ENCODE assay signal across 11 cellular contexts in genomic region chr7:111103678-111104274, GRCh38. TPM values are rescaled to one million over a fixed set of nuclear protein-coding genes. Genes with fewer than 3 reads are reported as not detected.
DNase-seq lines count a peak whose midpoint lies in the region; ATAC-seq and TF ChIP-seq lines count a peak whose summit lies in the region.
"Had no signal": no experiment of that assay in that cellular context is flagged by ENCODE, and none has a peak within 500 bp of the region (broad histone marks: within the 10 kb centered on the region; RNA-seq: fewer than 3 reads in every experiment).

No MANE protein-coding gene starts in this region.

- no peaks in the 10 kb centered on the region for H3K27me3 Mint-ChIP-seq in activated T-cell treated with anti-CD3 and anti-CD28 coated beads, Interleukin-2, amount 50 U/mL, for 24 hours
- H3K27me3 Mint-ChIP-seq in stimulated activated naive B cell treated with anti-CD40 and anti-IgM and Interleukin-4, amounts not matched to agents 10 μg/mL and 1 μg/mL and 100 μg/mL, for 72 hours, result no peaks in the 10 kb centered on the region

- peaks cover 65% of the 10 kb centered on the region for H3K4me1 Mint-ChIP-seq in activated T-cell treated with anti-CD3 and anti-CD28 coated beads, Interleukin-2, amount 50 U/mL, for 24 hours (ENCODE audit: low read depth)
- H3K4me1 Mint-ChIP-seq in stimulated activated naive B cell treated with anti-CD40 and anti-IgM and Interleukin-4, amounts not matched to agents 10 μg/mL and 1 μg/mL and 100 μg/mL, for 72 hours, result peaks cover 19 to 32% of the 10 kb centered on the region in 2 donors

- no peaks in the 10 kb centered on the region for H3K9me3 Mint-ChIP-seq in activated T-cell treated with anti-CD3 and anti-CD28 coated beads, Interleukin-2, amount 50 U/mL, for 24 hours
- no peaks in the 10 kb centered on the region for H3K9me3 Mint-ChIP-seq in stimulated activated naive B cell treated with anti-CD40 and anti-IgM and Interleukin-4, amounts not matched to agents 10 μg/mL and 1 μg/mL and 100 μg/mL, for 72 hours
- H3K9me3 Mint-ChIP-seq: HFFc6 had no signal

- no peak for TF ChIP-seq POLR2A in prostate gland (IDR thresholded peaks at IDR 0.05)

- peaks cover 69% of the 10 kb centered on the region for H3K36me3 Mint-ChIP-seq in activated T-cell treated with anti-CD3 and anti-CD28 coated beads, Interleukin-2, amount 50 U/mL, for 24 hours (ENCODE audit: low read depth)
- no peaks in the 10 kb centered on the region for H3K36me3 Mint-ChIP-seq in stimulated activated naive B cell treated with anti-CD40 and anti-IgM and Interleukin-4, amounts not matched to agents 10 μg/mL and 1 μg/mL and 100 μg/mL, for 72 hours

- H3K36me3 ChIP-seq in lower lobe of right lung, result no peaks in the 10 kb centered on the region
- no peaks in the 10 kb centered on the region for H3K36me3 ChIP-seq in prostate gland

- 97% methylated on average over 4 of the region's 4 CpGs for WGBS in prostate gland

- TF ChIP-seq CTCF in lower lobe of right lung (IDR thresholded peaks at IDR 0.05), result no peak
- no peak for TF ChIP-seq CTCF in prostate gland (IDR thresholded peaks at IDR 0.05)

- H3K27me3 ChIP-seq in lower lobe of right lung (ENCODE audit: low read depth) (no peaks in the 10 kb centered on the region), prostate gland (replicated peaks; ENCODE audit: insufficient read depth) (no peaks in the 10 kb centered on the region)
- H3K27me3 ChIP-seq: hepatocyte had no signal

- H3K27ac Mint-ChIP-seq in activated T-cell treated with anti-CD3 and anti-CD28 coated beads, Interleukin-2, amount 50 U/mL, for 24 hours, result peak overlapping the region; percentile 81
- no peak overlapping the region for H3K27ac Mint-ChIP-seq in stimulated activated naive B cell treated with anti-CD40 and anti-IgM and Interleukin-4, amounts not matched to agents 10 μg/mL and 1 μg/mL and 100 μg/mL, for 72 hours
- H3K27ac Mint-ChIP-seq: HFFc6 had no signal

- ATAC-seq in GM21825 (IDR thresholded peaks at IDR 0.05; ENCODE audit: unreplicated experiment), result peak; percentile 67
- ATAC-seq in HG03432 (IDR thresholded peaks at IDR 0.05; ENCODE audit: unreplicated experiment), result peak; percentile 60
- peak; percentile 42 to 58 for ATAC-seq in stimulated activated naive B cell treated with anti-CD40 and anti-IgM and Interleukin-4, amounts not matched to agents 10 μg/mL and 1 μg/mL and 100 μg/mL, for 72 hours (replicated peaks)
- ATAC-seq in lower lobe of right lung, result no peak

- peaks cover 11% of the 10 kb centered on the region for H3K4me1 ChIP-seq in lower lobe of right lung
- H3K4me1 ChIP-seq in prostate gland (replicated peaks), result no peaks in the 10 kb centered on the region

- intact Hi-C loops in lower lobe of right lung (cut with DNase I), result no loop called here
- intact Hi-C loops in prostate gland (cut with DNase I), result no loop called here

- H3K27ac ChIP-seq in lower lobe of right lung (no peak overlapping the region), prostate gland (no peak overlapping the region)
- H3K27ac ChIP-seq: hepatocyte had no signal

- H3K4me3 ChIP-seq in lower lobe of right lung (no peak overlapping the region), prostate gland (no peak overlapping the region)
- H3K4me3 ChIP-seq: hepatocyte had no signal

- no peak for DNase-seq in activated T-cell treated with anti-CD3 and anti-CD28 coated beads, Interleukin-2, amount 50 U/mL, for 24 hours
- DNase-seq in activated T-cell treated with anti-CD3 and anti-CD28 coated beads, Interleukin-2, amount 50 U/mL, for 48 hours, result no peak
- DNase-seq in stimulated activated naive B cell treated with anti-CD40 and anti-IgM and Interleukin-4, amounts not matched to agents 10 μg/mL and 1 μg/mL and 100 μg/mL, for 72 hours, result no peak
- no peak for DNase-seq in lower lobe of right lung
- DNase-seq in prostate gland (ENCODE audit: low spot score), result no peak
- DNase-seq in NCI-H2029 (lab: John Stamatoyannopoulos, UW), result no peak
- DNase-seq: effector CD4-positive, alpha-beta T cell; HFFc6 had no signal

- no peaks in the 10 kb centered on the region for H3K9me3 ChIP-seq in lower lobe of right lung
- no peaks in the 10 kb centered on the region for H3K9me3 ChIP-seq in prostate gland

- no peak overlapping the region for H3K4me3 Mint-ChIP-seq in activated T-cell treated with anti-CD3 and anti-CD28 coated beads, Interleukin-2, amount 50 U/mL, for 24 hours
- no peak overlapping the region for H3K4me3 Mint-ChIP-seq in stimulated activated naive B cell treated with anti-CD40 and anti-IgM and Interleukin-4, amounts not matched to agents 10 μg/mL and 1 μg/mL and 100 μg/mL, for 72 hours
- H3K4me3 Mint-ChIP-seq: HFFc6 had no signal

RNA-seq across cellular contexts. Expression of gene LRRN3, which starts 12.8 kb away (rescaled TPM):
- total RNA-seq in lower lobe of right lung (6.1 TPM), prostate gland (10 to 100 TPM in 1 of 2 donors, under 1 TPM in 1; 0.32 to 41.5 TPM)

Comparison
In these comparisons a context has a peak if more than half of its experiments do, and no peak if none do; other contexts are left out.
1. ATAC-seq: peak in GM21825 (single experiment), HG03432 (single experiment) and stimulated activated naive B cell treated with anti-CD40 and anti-IgM and Interleukin-4, amounts not matched to agents 10 μg/mL and 1 μg/mL and 100 μg/mL, for 72 hours (2 of 2); none in lower lobe of right lung (0 of 2).